ENCODE assay signal across 1 cellular context in the genomic region with DNA sequence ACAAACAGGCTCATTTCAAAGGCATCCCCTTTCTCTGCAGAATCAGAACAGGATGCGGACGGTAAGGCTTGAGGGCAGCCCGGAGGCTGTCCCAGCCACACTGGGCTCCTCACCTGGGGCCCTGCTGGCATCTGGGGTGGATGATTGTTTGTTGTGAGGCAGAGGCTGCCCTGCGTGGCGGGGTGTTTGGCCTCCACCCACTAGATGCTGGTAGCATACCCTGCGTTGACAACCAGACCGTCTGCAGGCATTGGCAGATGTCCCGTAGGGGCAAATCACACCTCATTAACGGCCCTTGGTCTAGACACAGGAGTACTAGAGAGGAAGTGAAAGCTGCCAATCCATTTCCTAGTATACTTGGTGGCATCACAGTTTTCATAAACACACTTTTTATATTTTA.
TF ChIP-seq lines count a peak whose summit lies in the region.

No MANE protein-coding gene starts in this region.

TF ChIP-seq in WTC11, 78 proteins besides CTCF, POLR2A, EP300 and RAD21 (continued from another document):
- TF ChIP-seq, protein P1, sequence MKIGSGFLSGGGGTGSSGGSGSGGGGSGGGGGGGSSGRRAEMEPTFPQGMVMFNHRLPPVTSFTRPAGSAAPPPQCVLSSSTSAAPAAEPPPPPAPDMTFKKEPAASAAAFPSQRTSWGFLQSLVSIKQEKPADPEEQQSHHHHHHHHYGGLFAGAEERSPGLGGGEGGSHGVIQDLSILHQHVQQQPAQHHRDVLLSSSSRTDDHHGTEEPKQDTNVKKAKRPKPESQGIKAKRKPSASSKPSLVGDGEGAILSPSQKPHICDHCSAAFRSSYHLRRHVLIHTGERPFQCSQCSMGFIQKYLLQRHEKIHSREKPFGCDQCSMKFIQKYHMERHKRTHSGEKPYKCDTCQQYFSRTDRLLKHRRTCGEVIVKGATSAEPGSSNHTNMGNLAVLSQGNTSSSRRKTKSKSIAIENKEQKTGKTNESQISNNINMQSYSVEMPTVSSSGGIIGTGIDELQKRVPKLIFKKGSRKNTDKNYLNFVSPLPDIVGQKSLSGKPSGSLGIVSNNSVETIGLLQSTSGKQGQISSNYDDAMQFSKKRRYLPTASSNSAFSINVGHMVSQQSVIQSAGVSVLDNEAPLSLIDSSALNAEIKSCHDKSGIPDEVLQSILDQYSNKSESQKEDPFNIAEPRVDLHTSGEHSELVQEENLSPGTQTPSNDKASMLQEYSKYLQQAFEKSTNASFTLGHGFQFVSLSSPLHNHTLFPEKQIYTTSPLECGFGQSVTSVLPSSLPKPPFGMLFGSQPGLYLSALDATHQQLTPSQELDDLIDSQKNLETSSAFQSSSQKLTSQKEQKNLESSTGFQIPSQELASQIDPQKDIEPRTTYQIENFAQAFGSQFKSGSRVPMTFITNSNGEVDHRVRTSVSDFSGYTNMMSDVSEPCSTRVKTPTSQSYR (CRISPR knock-in tag; IDR thresholded peaks at IDR 0.05): no peak
TF ChIP-seq in WTC11: peak in this region for 0.
